ENCODE assay signal across 8 cellular contexts in the genomic region with DNA sequence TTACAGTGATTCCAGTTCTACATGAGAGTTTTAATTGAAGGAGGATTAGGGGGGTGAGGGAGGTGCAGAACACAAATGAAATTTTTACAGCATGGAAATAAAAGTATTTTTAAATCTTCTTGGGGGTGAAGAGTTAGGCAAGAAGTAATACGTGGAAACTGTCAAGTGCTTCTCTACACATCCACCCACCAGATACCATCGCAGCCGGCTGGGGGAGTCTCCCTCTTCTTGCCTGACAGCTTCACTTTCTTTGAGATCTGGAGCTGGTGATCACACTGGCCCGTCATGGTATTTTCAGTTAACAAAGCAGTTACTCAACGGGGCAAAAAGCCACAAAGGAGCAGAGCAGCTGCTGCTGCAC. TPM values are rescaled to one million over a fixed set of nuclear protein-coding genes. Genes with fewer than 3 reads are reported as not detected.
DNase-seq lines count a peak whose midpoint lies in the region; ATAC-seq and TF ChIP-seq lines count a peak whose summit lies in the region.

No MANE protein-coding gene starts in this region.

- no peak for TF ChIP-seq EP300 in upper lobe of left lung (IDR thresholded peaks at IDR 0.05)

- no peaks in the 10 kb centered on the region for H3K9me3 ChIP-seq in adipocyte (ENCODE audit: control insufficient read depth, low read length)
- H3K9me3 ChIP-seq in right lobe of liver: no peaks in the 10 kb centered on the region
- H3K9me3 ChIP-seq in upper lobe of left lung: no peaks in the 10 kb centered on the region

- H3K4me1 ChIP-seq in adipocyte (ENCODE audit: control insufficient read depth, insufficient read depth, low read length): peaks cover 26% of the 10 kb centered on the region
- H3K4me1 ChIP-seq in right lobe of liver: peaks cover 0 to 27% (median 5%) of the 10 kb centered on the region in 4 donors
- peaks cover 25 to 43% (median 33%) of the 10 kb centered on the region in 4 donors for H3K4me1 ChIP-seq in upper lobe of left lung

- H3K27ac ChIP-seq in 22Rv1 (peak overlapping the region; percentile 85), right lobe of liver (peak overlapping the region; percentile 98 to 99 (median 98)), upper lobe of left lung (peak overlapping the region; percentile 95 to 99 (median 97))

- intact Hi-C loops in right lobe of liver (cut with DNase I): no loop called here

- no peak for TF ChIP-seq POLR2A in right lobe of liver (IDR thresholded peaks at IDR 0.05)
- no peak for TF ChIP-seq POLR2A in upper lobe of left lung (IDR thresholded peaks at IDR 0.05)

- no peak for TF ChIP-seq CTCF in 22Rv1 (IDR thresholded peaks at IDR 0.05)
- TF ChIP-seq CTCF in right lobe of liver (IDR thresholded peaks at IDR 0.05): no peak
- TF ChIP-seq CTCF in upper lobe of left lung (IDR thresholded peaks at IDR 0.05): no peak

- H3K36me3 ChIP-seq in adipocyte (ENCODE audit: control insufficient read depth, insufficient read depth, low read length, severe bottlenecking) (no peaks in the 10 kb centered on the region), right lobe of liver (no peaks in the 10 kb centered on the region), upper lobe of left lung (no peaks in the 10 kb centered on the region)

- H3K9ac ChIP-seq in adipocyte (ENCODE audit: low read length): peak overlapping the region; percentile 90

- ATAC-seq in HG03565 (IDR thresholded peaks at IDR 0.05; ENCODE audit: unreplicated experiment): peak; percentile 27
- ATAC-seq in right lobe of liver: no peak
- no peak for ATAC-seq in upper lobe of left lung (ENCODE audit: low FRiP score in 2 of 2)
- no peak for ATAC-seq in HG03378 (IDR thresholded peaks at IDR 0.05; ENCODE audit: unreplicated experiment)

- H3K27me3 ChIP-seq in adipocyte (replicated peaks; ENCODE audit: control insufficient read depth, insufficient read depth, low read length): no peaks in the 10 kb centered on the region
- peaks cover 0 to 4% of the 10 kb centered on the region in 2 donors for H3K27me3 ChIP-seq in right lobe of liver
- peaks cover 0 to 10% (median 3%) of the 10 kb centered on the region in 4 donors for H3K27me3 ChIP-seq in upper lobe of left lung

- DNase-seq in adipocyte (ENCODE audit: low read depth) (no peak), right lobe of liver (no peak), upper lobe of left lung (no peak), NCI-H524 treated with DMSO at 0.1 percent for 48 hours (lab: John Stamatoyannopoulos, UW) (no peak), NCI-H748 treated with DMSO at 0.1 percent for 48 hours (lab: John Stamatoyannopoulos, UW) (no peak)

- H3K4me3 ChIP-seq in adipocyte (ENCODE audit: low read length): peak overlapping the region; percentile 91
- peak overlapping the region; percentile 67 to 82 (median 77) for H3K4me3 ChIP-seq in right lobe of liver
- H3K4me3 ChIP-seq in upper lobe of left lung: peak overlapping the region; percentile 53 to 96 (median 72)

- WGBS in right lobe of liver (ENCODE audit: insufficient coverage, low coverage, low lambda C conversion rate, missing lambda C conversion rate): 0% methylated on average over 5 of the region's 5 CpGs
- WGBS in upper lobe of left lung, 2 donors: 0 to 1% methylated on average over 5 of the region's 5 CpGs

RNA-seq across cellular contexts. Expression of gene NR4A3, which starts 2.6 kb away (rescaled TPM):
- total RNA-seq in right lobe of liver (1 to 10 TPM in 1 of 6 experiments, under 1 TPM in 5; 0.13 to 1.2 (median 0.30) TPM), upper lobe of left lung (10 to 100 TPM in 1 of 6 donors, 1 to 10 TPM in 5; 1.0 to 10.8 (median 5.6) TPM)
